17 cellular contexts compared by ENCODE assay signal in the genomic region with DNA sequence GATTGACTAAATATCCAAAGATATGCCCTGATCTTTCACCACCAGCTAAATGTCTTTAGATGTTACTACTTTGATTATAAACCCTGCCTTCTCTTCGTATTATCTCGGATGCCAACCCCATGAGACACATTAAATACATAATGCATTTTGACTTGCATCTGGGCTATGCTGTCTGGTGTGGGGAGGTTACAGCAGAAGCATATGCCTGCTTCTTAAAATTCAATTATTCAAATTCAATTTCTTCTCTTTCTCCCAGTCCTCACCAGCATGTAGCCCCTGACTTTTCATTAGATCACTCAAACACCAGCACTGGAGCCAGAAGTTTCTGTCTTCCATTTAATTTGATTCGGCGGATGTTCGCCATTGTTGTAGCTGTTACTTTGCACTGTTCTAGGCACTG.
DNase-seq lines count a peak whose midpoint lies in the region; ATAC-seq and TF ChIP-seq lines count a peak whose summit lies in the region.
"Had no signal": no experiment of that assay in that cellular context is flagged by ENCODE, and none has a peak within 500 bp of the region (broad histone marks: within the 10 kb centered on the region; RNA-seq: fewer than 3 reads in every experiment).

No MANE protein-coding gene starts in this region.

- H3K4me2 ChIP-seq in MM.1S (ENCODE audit: low read depth, low read length): peak overlapping the region; percentile 65; the same call in 1 of the 2 replicates
- H3K4me2 ChIP-seq: BLaER1 had no signal

- no peak for TF ChIP-seq CTCF in BE2C (IDR thresholded peaks at IDR 0.05; ENCODE audit: low read depth, low read length)
- no peak for TF ChIP-seq CTCF in MM.1S (IDR thresholded peaks at IDR 0.05; ENCODE audit: low read length)

- no peak overlapping the region for H3K27ac ChIP-seq in MM.1S (ENCODE audit: low read length)
- H3K27ac ChIP-seq: BLaER1, C4-2B, GM23248 had no signal

- 0 out of 2 replicates have a peak overlapping the region, but pooled peaks have one; percentile 80 for H2AFZ ChIP-seq in MM.1S (ENCODE audit: low read length)
- H2AFZ ChIP-seq: GM23248 had no signal

- H3K9me2 ChIP-seq in MM.1S (replicated peaks; ENCODE audit: insufficient read depth, low read length): no peaks in the 10 kb centered on the region

- ATAC-seq in SK-N-SH treated with all-trans-retinoic acid at 6 μM for 48 hours: peak; percentile 77
- no peak for ATAC-seq in GM19395 (IDR thresholded peaks at IDR 0.05; ENCODE audit: unreplicated experiment)
- ATAC-seq: CD8-positive, alpha-beta T cell had no signal

- H3K4me3 ChIP-seq in BE2C (ENCODE audit: low read depth, low read length): no peak overlapping the region
- H3K4me3 ChIP-seq in MM.1S (ENCODE audit: low read length): no peak overlapping the region
- H3K4me3 ChIP-seq: BLaER1, GM23248 had no signal

- H3K27me3 ChIP-seq in BE2C (no peaks in the 10 kb centered on the region), MM.1S (replicated peaks; ENCODE audit: insufficient read depth, low read length) (no peaks in the 10 kb centered on the region)
- H3K27me3 ChIP-seq: BLaER1 had no signal

- no peaks in the 10 kb centered on the region for H3K36me3 ChIP-seq in BE2C
- H3K36me3 ChIP-seq in MM.1S (replicated peaks; ENCODE audit: insufficient read depth, low read length): no peaks in the 10 kb centered on the region
- H3K36me3 ChIP-seq: BLaER1 had no signal

- H3K9me3 ChIP-seq in BE2C: no peaks in the 10 kb centered on the region
- H3K9me3 ChIP-seq in MM.1S (replicated peaks; ENCODE audit: insufficient read depth, low read length): no peaks in the 10 kb centered on the region
- H3K9me3 ChIP-seq: BLaER1, Caco-2 had no signal

- H3F3A ChIP-seq in MM.1S (ENCODE audit: insufficient read depth, low read length): no peaks in the 10 kb centered on the region

- no peak overlapping the region for H3K9ac ChIP-seq in MM.1S (ENCODE audit: low read length)
- H3K9ac ChIP-seq: BLaER1, GM23248 had no signal

- H3K4me1 ChIP-seq in BE2C: peaks cover 37% of the 10 kb centered on the region
- no peaks in the 10 kb centered on the region for H3K4me1 ChIP-seq in MM.1S (ENCODE audit: low read length)
- H3K4me1 ChIP-seq: Caco-2 had no signal

- no peaks in the 10 kb centered on the region for H3K79me2 ChIP-seq in MM.1S (ENCODE audit: low read length)

- DNase-seq in BE2C: peak; percentile 73
- no peak for DNase-seq in MM.1S
- peak; percentile 20 for DNase-seq in left kidney (ENCODE audit: low read depth, low spot score)
- no peak for DNase-seq in NCI-H1105 (lab: John Stamatoyannopoulos, UW)
- DNase-seq in 8988T: no peak
- DNase-seq: Caco-2; CD4-positive, CD25-positive, alpha-beta regulatory T cell; CD8-positive, alpha-beta T cell; DMS53; DMS79 treated with DMSO at 0.1 percent for 48 hours; GM23248; H7; HCEC 1CT had no signal

- H4K20me1 ChIP-seq in MM.1S (ENCODE audit: insufficient read depth, low read length): no peaks in the 10 kb centered on the region
- H4K20me1 ChIP-seq: BLaER1 had no signal

TF ChIP-seq in SK-N-SH treated with all-trans-retinoic acid at 6 μM for 48 hours, 23 proteins besides CTCF, POLR2A, EP300 and RAD21:
- TF ChIP-seq, protein P1, sequence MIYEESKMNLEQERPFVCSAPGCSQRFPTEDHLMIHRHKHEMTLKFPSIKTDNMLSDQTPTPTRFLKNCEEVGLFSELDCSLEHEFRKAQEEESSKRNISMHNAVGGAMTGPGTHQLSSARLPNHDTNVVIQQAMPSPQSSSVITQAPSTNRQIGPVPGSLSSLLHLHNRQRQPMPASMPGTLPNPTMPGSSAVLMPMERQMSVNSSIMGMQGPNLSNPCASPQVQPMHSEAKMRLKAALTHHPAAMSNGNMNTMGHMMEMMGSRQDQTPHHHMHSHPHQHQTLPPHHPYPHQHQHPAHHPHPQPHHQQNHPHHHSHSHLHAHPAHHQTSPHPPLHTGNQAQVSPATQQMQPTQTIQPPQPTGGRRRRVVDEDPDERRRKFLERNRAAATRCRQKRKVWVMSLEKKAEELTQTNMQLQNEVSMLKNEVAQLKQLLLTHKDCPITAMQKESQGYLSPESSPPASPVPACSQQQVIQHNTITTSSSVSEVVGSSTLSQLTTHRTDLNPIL (CRISPR knock-in tag; IDR thresholded peaks at IDR 0.05; ENCODE audit: low read depth): no peak
- no peak for TF ChIP-seq TOX (CRISPR knock-in tag; IDR thresholded peaks at IDR 0.05; ENCODE audit: borderline replicate concordance)
- no peak for TF ChIP-seq ARNTL (CRISPR knock-in tag; IDR thresholded peaks at IDR 0.05; ENCODE audit: borderline replicate concordance, low read depth)
- TF ChIP-seq ZNF70 (CRISPR knock-in tag; IDR thresholded peaks at IDR 0.05): peak; percentile 62
- peak; percentile 25; the same call in 1 of the 2 replicates for TF ChIP-seq ZNF8 (CRISPR knock-in tag; IDR thresholded peaks at IDR 0.05)
- TF ChIP-seq, protein P2, sequence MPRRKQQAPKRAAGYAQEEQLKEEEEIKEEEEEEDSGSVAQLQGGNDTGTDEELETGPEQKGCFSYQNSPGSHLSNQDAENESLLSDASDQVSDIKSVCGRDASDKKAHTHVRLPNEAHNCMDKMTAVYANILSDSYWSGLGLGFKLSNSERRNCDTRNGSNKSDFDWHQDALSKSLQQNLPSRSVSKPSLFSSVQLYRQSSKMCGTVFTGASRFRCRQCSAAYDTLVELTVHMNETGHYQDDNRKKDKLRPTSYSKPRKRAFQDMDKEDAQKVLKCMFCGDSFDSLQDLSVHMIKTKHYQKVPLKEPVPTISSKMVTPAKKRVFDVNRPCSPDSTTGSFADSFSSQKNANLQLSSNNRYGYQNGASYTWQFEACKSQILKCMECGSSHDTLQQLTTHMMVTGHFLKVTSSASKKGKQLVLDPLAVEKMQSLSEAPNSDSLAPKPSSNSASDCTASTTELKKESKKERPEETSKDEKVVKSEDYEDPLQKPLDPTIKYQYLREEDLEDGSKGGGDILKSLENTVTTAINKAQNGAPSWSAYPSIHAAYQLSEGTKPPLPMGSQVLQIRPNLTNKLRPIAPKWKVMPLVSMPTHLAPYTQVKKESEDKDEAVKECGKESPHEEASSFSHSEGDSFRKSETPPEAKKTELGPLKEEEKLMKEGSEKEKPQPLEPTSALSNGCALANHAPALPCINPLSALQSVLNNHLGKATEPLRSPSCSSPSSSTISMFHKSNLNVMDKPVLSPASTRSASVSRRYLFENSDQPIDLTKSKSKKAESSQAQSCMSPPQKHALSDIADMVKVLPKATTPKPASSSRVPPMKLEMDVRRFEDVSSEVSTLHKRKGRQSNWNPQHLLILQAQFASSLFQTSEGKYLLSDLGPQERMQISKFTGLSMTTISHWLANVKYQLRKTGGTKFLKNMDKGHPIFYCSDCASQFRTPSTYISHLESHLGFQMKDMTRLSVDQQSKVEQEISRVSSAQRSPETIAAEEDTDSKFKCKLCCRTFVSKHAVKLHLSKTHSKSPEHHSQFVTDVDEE (CRISPR knock-in tag; IDR thresholded peaks at IDR 0.05): peak; percentile 85
- 0 out of 2 replicates have a peak, but pooled peaks have one; percentile 18 for TF ChIP-seq ZFP3 (CRISPR knock-in tag; IDR thresholded peaks at IDR 0.05)
- peak; percentile 90 for TF ChIP-seq TCF4 (CRISPR knock-in tag; IDR thresholded peaks at IDR 0.05; ENCODE audit: borderline replicate concordance)
- TF ChIP-seq ZFP30 (CRISPR knock-in tag; IDR thresholded peaks at IDR 0.05): no peak
- no peak for TF ChIP-seq ESRRG (CRISPR knock-in tag; IDR thresholded peaks at IDR 0.05)
TF ChIP-seq in SK-N-SH treated with all-trans-retinoic acid at 6 μM for 48 hours: peak in this region for 5.

Comparison
In these comparisons a context has a peak if more than half of its experiments do, and no peak if none do; other contexts are left out.
1. DNase-seq: peak in BE2C (single experiment) and left kidney (single experiment); none in MM.1S (single experiment), NCI-H1105 (single experiment) and 8988T (single experiment).